In the genomic region with DNA sequence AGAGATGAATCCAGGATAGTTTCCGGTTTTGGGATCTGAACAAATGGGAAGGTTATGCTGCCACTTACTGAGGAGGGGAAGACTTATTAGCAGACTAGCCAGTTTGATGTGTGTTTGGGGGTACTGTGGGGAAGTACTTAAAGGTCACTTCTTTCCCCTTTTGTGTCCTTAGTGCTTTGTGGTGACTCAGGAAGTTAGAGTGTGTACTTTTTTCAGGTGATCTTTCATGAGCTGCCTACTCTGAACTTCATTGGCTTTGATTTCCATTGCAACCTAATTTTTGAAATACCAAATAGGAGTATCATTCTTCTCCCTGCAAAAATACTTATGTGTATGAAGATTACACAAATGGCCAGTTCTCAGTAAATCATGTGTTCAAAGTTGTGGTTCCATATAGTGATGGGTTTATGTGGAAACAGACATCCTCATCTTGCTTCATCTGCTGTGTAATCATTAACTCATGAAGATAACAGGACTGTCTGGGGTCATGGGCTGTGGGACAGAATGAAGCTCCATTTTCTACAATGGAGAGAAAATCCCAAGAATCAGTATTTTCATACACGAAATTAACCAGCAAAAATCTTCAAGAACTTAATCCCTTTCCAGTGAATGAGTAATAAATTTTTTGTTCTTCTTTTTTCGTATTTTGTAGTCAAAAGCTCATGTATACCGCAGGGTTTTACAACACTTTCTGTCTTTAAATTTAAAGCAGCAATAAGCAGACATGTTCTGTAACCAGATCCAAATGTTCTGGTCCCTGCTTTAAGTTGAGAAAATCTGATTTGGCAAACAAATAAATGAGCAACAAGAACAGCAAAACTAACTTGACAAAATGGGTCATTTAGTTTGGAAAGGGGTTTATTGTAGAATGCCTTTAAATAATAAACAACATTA, we compare ENCODE assay signal across 17 cellular contexts.
DNase-seq lines count a peak whose midpoint lies in the region; ATAC-seq, FAIRE-seq and TF ChIP-seq lines count a peak whose summit lies in the region.
"Had no signal": no experiment of that assay in that cellular context is flagged by ENCODE, and none has a peak within 500 bp of the region (broad histone marks: within the 10 kb centered on the region; RNA-seq: fewer than 3 reads in every experiment).

No MANE protein-coding gene starts in this region.

- H3K27ac Mint-ChIP-seq in Caco-2 (ENCODE audit: unreplicated experiment), result peak overlapping the region; percentile 14

- ATAC-seq in HG03196 (IDR thresholded peaks at IDR 0.05; ENCODE audit: unreplicated experiment) (no peak), HG03439 (IDR thresholded peaks at IDR 0.05; ENCODE audit: unreplicated experiment) (no peak), GM18520 (IDR thresholded peaks at IDR 0.05; ENCODE audit: unreplicated experiment) (no peak)

- peaks cover 15% of the 10 kb centered on the region for H3K4me1 Mint-ChIP-seq in Caco-2 (ENCODE audit: low read depth, unreplicated experiment)

- no peak overlapping the region for H3K4me3 Mint-ChIP-seq in Caco-2 (ENCODE audit: unreplicated experiment)

- no peaks in the 10 kb centered on the region for H4K20me1 ChIP-seq in keratinocyte (ENCODE audit: control insufficient read depth, extremely low read depth, insufficient read depth, low read length)
- H4K20me1 ChIP-seq: BLaER1 treated with 17β-estradiol and CSF1 and Interleukin-3, amounts not matched to agents 10 nM and 100 nM had no signal

- H3K27me3 ChIP-seq in Caco-2 (replicated peaks; ENCODE audit: control insufficient read depth, insufficient read depth, low read length) (no peaks in the 10 kb centered on the region), keratinocyte (ENCODE audit: control insufficient read depth, extremely low read depth, insufficient read depth, low read length) (no peaks in the 10 kb centered on the region), parathyroid adenoma (ENCODE audit: control insufficient read depth, insufficient read depth, low read length) (no peaks in the 10 kb centered on the region)
- H3K27me3 ChIP-seq: BLaER1 treated with 17β-estradiol and CSF1 and Interleukin-3, amounts not matched to agents 10 nM and 100 nM; SJSA1 had no signal

- H3K9ac ChIP-seq in keratinocyte (ENCODE audit: control insufficient read depth, extremely low read depth, insufficient read depth, low read length) (no peak overlapping the region), parathyroid adenoma (no peak overlapping the region)
- H3K9ac ChIP-seq: BLaER1 treated with 17β-estradiol and CSF1 and Interleukin-3, amounts not matched to agents 10 nM and 100 nM had no signal

- FAIRE-seq in keratinocyte (lab: Jason Lieb, UNC), result peak; percentile 5
- FAIRE-seq: GM12892, H1 had no signal

- dilution Hi-C loops in keratinocyte (cut with MboI; ENCODE audit: extremely low pct_ligation_motif_present, low sequenced_read_pairs), result no loop called here

- no peaks in the 10 kb centered on the region for H3K36me3 Mint-ChIP-seq in Caco-2 (ENCODE audit: insufficient read depth, unreplicated experiment)

- no peak overlapping the region for H3K4me2 ChIP-seq in keratinocyte (ENCODE audit: control insufficient read depth, extremely low read depth, insufficient read depth, low read depth, low read length)
- no peak overlapping the region for H3K4me2 ChIP-seq in parathyroid adenoma (ENCODE audit: low read length)
- H3K4me2 ChIP-seq: BLaER1 treated with 17β-estradiol and CSF1 and Interleukin-3, amounts not matched to agents 10 nM and 100 nM had no signal

- intact Hi-C loops in Caco-2 (cut with micrococcal nuclease; ENCODE audit: unreplicated experiment), result loop anchor here (5.0 kb wide), 1 partner anchor 467 kb away; no protein-coding TSS in a partner anchor

- H3K79me2 ChIP-seq in keratinocyte (ENCODE audit: control insufficient read depth, insufficient read depth, low read length), result no peaks in the 10 kb centered on the region
- no peaks in the 10 kb centered on the region for H3K79me2 ChIP-seq in parathyroid adenoma

- H3K9me1 ChIP-seq in keratinocyte (ENCODE audit: control insufficient read depth, extremely low read depth, insufficient read depth, low read length), result no peaks in the 10 kb centered on the region

- H2AFZ ChIP-seq in keratinocyte (ENCODE audit: control insufficient read depth, low read length), result no peak overlapping the region
- H2AFZ ChIP-seq in parathyroid adenoma, result peak overlapping the region; percentile 35

- no peak for TF ChIP-seq CTCF in Caco-2 (IDR thresholded peaks at IDR 0.05; ENCODE audit: insufficient read depth in 1 of 2, low read depth in 1 of 2, low read length in 1 of 2, severe bottlenecking in 1 of 2, unreplicated experiment in 1 of 2)
- TF ChIP-seq CTCF in keratinocyte (optimal IDR thresholded peaks at IDR 0.05 in 1 of 3, IDR thresholded peaks at IDR 0.05 in 1 of 3, conservative IDR thresholded peaks at IDR 0.05 in 1 of 3; ENCODE audit: extremely low read depth in 1 of 3, insufficient read depth in 2 of 3, low read length in 3 of 3), result no peak
- no peak for TF ChIP-seq CTCF in parathyroid adenoma (IDR thresholded peaks at IDR 0.05)

- peaks cover 37% of the 10 kb centered on the region for H3K4me1 ChIP-seq in Caco-2
- no peaks in the 10 kb centered on the region for H3K4me1 ChIP-seq in keratinocyte (ENCODE audit: control insufficient read depth, extremely low read depth, insufficient read depth, low read length)
- H3K4me1 ChIP-seq in parathyroid adenoma, result peaks cover 8% of the 10 kb centered on the region
- H3K4me1 ChIP-seq: BLaER1 treated with 17β-estradiol and CSF1 and Interleukin-3, amounts not matched to agents 10 nM and 100 nM; SJSA1 had no signal

- BruUV-seq in Caco-2 (replicated peaks; lab: Mats Ljungman, UMichigan), result no TSS peak

- DNase-seq in Caco-2 (peak in 1 of 2 experiments; percentile 58), MV-4-11 (lab: John Stamatoyannopoulos, UW) (peak; percentile 21), keratinocyte (ENCODE audit: low read depth, low spot score) (no peak), RKO (ENCODE audit: low spot score) (no peak)
- DNase-seq: DMS 273 treated with DMSO at 0.1 percent for 48 hours, NCI-H1436, NCI-H2029 treated with DMSO at 0.1 percent for 48 hours, NCI-H2171 treated with DMSO at 0.1 percent for 48 hours, NCI-H748 treated with DMSO at 0.1 percent for 48 hours had no signal

- H3K4me3 ChIP-seq in Caco-2 (ENCODE audit: low read depth, low read length), result no peak overlapping the region
- no peak overlapping the region for H3K4me3 ChIP-seq in keratinocyte (ENCODE audit: control insufficient read depth in 2 of 3, extremely low read depth in 1 of 3, insufficient read depth in 2 of 3, low read depth in 1 of 3, low read length in 3 of 3)
- H3K4me3 ChIP-seq in parathyroid adenoma (ENCODE audit: low read depth, low read length), result no peak overlapping the region
- H3K4me3 ChIP-seq: BLaER1 treated with 17β-estradiol and CSF1 and Interleukin-3, amounts not matched to agents 10 nM and 100 nM; SJSA1 had no signal

- no peaks in the 10 kb centered on the region for H3K27me3 Mint-ChIP-seq in Caco-2 (ENCODE audit: insufficient read depth, unreplicated experiment)

- POLR2A ChIA-PET in Caco-2 (lab: Charles Lee), result no interaction called here

- H3K27ac ChIP-seq in keratinocyte (ENCODE audit: control insufficient read depth, insufficient read depth, low read length) (no peak overlapping the region), parathyroid adenoma (no peak overlapping the region)
- H3K27ac ChIP-seq: BLaER1 treated with 17β-estradiol and CSF1 and Interleukin-3, amounts not matched to agents 10 nM and 100 nM; SJSA1 had no signal

- H3K9me3 ChIP-seq in Caco-2, result no peaks in the 10 kb centered on the region
- no peaks in the 10 kb centered on the region for H3K9me3 ChIP-seq in keratinocyte (ENCODE audit: control insufficient read depth, low read depth, low read length)
- H3K9me3 ChIP-seq in parathyroid adenoma (ENCODE audit: control insufficient read depth, low read length), result no peaks in the 10 kb centered on the region
- H3K9me3 ChIP-seq: BLaER1 treated with 17β-estradiol and CSF1 and Interleukin-3, amounts not matched to agents 10 nM and 100 nM; SJSA1 had no signal

- no peaks in the 10 kb centered on the region for H3K9me3 Mint-ChIP-seq in Caco-2 (ENCODE audit: unreplicated experiment)

- H3K36me3 ChIP-seq in Caco-2 (ENCODE audit: control insufficient read depth, insufficient read depth, low read length) (no peaks in the 10 kb centered on the region), keratinocyte (ENCODE audit: control insufficient read depth in 2 of 2, extremely low read depth in 1 of 2, insufficient read depth in 2 of 2, low read length in 2 of 2) (no peaks in the 10 kb centered on the region), parathyroid adenoma (ENCODE audit: control insufficient read depth, insufficient read depth, low read length) (no peaks in the 10 kb centered on the region)
- H3K36me3 ChIP-seq: BLaER1 treated with 17β-estradiol and CSF1 and Interleukin-3, amounts not matched to agents 10 nM and 100 nM; SJSA1 had no signal

- CTCF ChIA-PET in Caco-2 (lab: Charles Lee), result interaction anchor here (0.5 to 1.0 kb wide), 2 partner anchors 272 to 499 kb away, joined by 3 to 6 read pairs; partner anchors contain the start of gene FLRT3
